Comparison of ENCODE assay signal across 8 cellular contexts in genomic region chr7:42911482-42912447, GRCh38. TPM values are rescaled to one million over a fixed set of nuclear protein-coding genes. Genes with fewer than 3 reads are reported as not detected.
A peak's percentile ranks its signal among the peaks of the same experiment; 100 is the strongest.
DNase-seq lines count a peak whose midpoint lies in the region; ATAC-seq, FAIRE-seq and TF ChIP-seq lines count a peak whose summit lies in the region.

Gene C7orf25 (minus strand): TSS chr7:42912070. CDS start chr7:42910900, 1,170 bp downstream.

- ATAC-seq in HG02642 (IDR thresholded peaks at IDR 0.05; ENCODE audit: poor library complexity, unreplicated experiment) = peak; percentile 96
- ATAC-seq in activated naive CD8-positive, alpha-beta T cell treated with anti-CD3 and anti-CD28 coated beads, Interleukin-2, amount 10 ng/mL, durations not matched to agents 7 days and 5 days (ENCODE audit: low read depth) = peak; percentile 94
- ATAC-seq in Right ventricle myocardium inferior = peak; percentile 99
- ATAC-seq in pancreas = peak; percentile 95 to 97 (median 96)

- H3K9me3 ChIP-seq in pancreas (no peaks in the 10 kb centered on the region), thyroid gland (no peaks in the 10 kb centered on the region)

- DNase-seq in NCI-H1105 (lab: John Stamatoyannopoulos, UW) = peak; percentile 94
- DNase-seq in SKM-1 (lab: John Stamatoyannopoulos, UW; ENCODE audit: unreplicated experiment) = peak; percentile 82
- DNase-seq in activated naive CD8-positive, alpha-beta T cell treated with anti-CD3 and anti-CD28 coated beads, Interleukin-2, amount 10 ng/mL, durations not matched to agents 7 days and 5 days = peak; percentile 96
- peak; percentile 98 for DNase-seq in Right ventricle myocardium inferior (ENCODE audit: missing footprints)
- peak; percentile 97 to 99 (median 98) for DNase-seq in pancreas
- DNase-seq in thyroid gland = peak; percentile 97 to 98

- TF ChIP-seq CTCF in pancreas (IDR thresholded peaks at IDR 0.05) = no peak
- TF ChIP-seq CTCF in thyroid gland (IDR thresholded peaks at IDR 0.05) = peak in 1 of 6 experiments; percentile 4

- H3K27me3 ChIP-seq in pancreas = no peaks in the 10 kb centered on the region
- no peaks in the 10 kb centered on the region for H3K27me3 ChIP-seq in thyroid gland

- no peak for FAIRE-seq in pancreas (lab: Jason Lieb, UNC)

- TF ChIP-seq POLR2A in GM10847 (IDR thresholded peaks at IDR 0.05; ENCODE audit: extremely low read depth, insufficient read length) (peak; percentile 50), thyroid gland (IDR thresholded peaks at IDR 0.05) (peak in 1 of 2 donors; percentile 64)

- H3K4me3 ChIP-seq in pancreas (peak within 1 kb of the TSS; percentile 63 to 92 (median 78)), thyroid gland (replicated peaks in 1 of 3) (peak within 1 kb of the TSS; percentile 59 to 87 (median 68))

- WGBS in pancreas, 2 donors = 0% methylated on average over 68 to 94 of the region's 94 CpGs
- WGBS in thyroid gland, 2 donors = 0% methylated on average over 23 to 27 of the region's 94 CpGs

- H3K4me1 Mint-ChIP-seq in activated naive CD8-positive, alpha-beta T cell treated with anti-CD3 and anti-CD28 coated beads, Interleukin-2, amount 10 ng/mL, durations not matched to agents 7 days and 5 days = peaks cover 55% of the 10 kb centered on the region

- H3K9me3 Mint-ChIP-seq in activated naive CD8-positive, alpha-beta T cell treated with anti-CD3 and anti-CD28 coated beads, Interleukin-2, amount 10 ng/mL, durations not matched to agents 7 days and 5 days = no peaks in the 10 kb centered on the region

- peak within 1 kb of the TSS; percentile 91 for H3K4me3 Mint-ChIP-seq in activated naive CD8-positive, alpha-beta T cell treated with anti-CD3 and anti-CD28 coated beads, Interleukin-2, amount 10 ng/mL, durations not matched to agents 7 days and 5 days

- H3K36me3 ChIP-seq in pancreas = peaks cover 0 to 6% (median 0%) of the 10 kb centered on the region in 3 donors
- peaks cover 0 to under 1% of the 10 kb centered on the region in 2 donors for H3K36me3 ChIP-seq in thyroid gland

- POLR2A ChIA-PET in activated naive CD8-positive, alpha-beta T cell treated with anti-CD3 and anti-CD28 coated beads, Interleukin-2, amount 10 ng/mL, durations not matched to agents 7 days and 5 days (lab: Charles Lee) = interaction anchor here (0.9 to 4.2 kb wide), 3 partner anchors 18 to 23 kb away, joined by 4 to 33 read pairs (median 11); partner anchors contain the start of genes MRPL32 and PSMA2

- intact Hi-C loops in Right ventricle myocardium inferior (cut with DNase I) (loop anchor here (2.0 kb wide), 1 partner anchor 21 kb away; the partner anchor contains the start of genes MRPL32 and PSMA2), pancreas (cut with DNase I) (no loop called here), thyroid gland (cut with DNase I) (no loop called here)

- H3K4me1 ChIP-seq in pancreas (peaks cover 20 to 37% (median 27%) of the 10 kb centered on the region in 3 donors), thyroid gland (peaks cover 14 to 22% of the 10 kb centered on the region in 2 donors)

- peaks cover 34% of the 10 kb centered on the region for H3K36me3 Mint-ChIP-seq in activated naive CD8-positive, alpha-beta T cell treated with anti-CD3 and anti-CD28 coated beads, Interleukin-2, amount 10 ng/mL, durations not matched to agents 7 days and 5 days

- peak within 1 kb of the TSS; percentile 50 to 80 (median 69) for H3K27ac ChIP-seq in pancreas
- H3K27ac ChIP-seq in thyroid gland = peak within 1 kb of the TSS; percentile 27 to 77 (median 69)

- peak within 1 kb of the TSS; percentile 94 for H3K27ac Mint-ChIP-seq in activated naive CD8-positive, alpha-beta T cell treated with anti-CD3 and anti-CD28 coated beads, Interleukin-2, amount 10 ng/mL, durations not matched to agents 7 days and 5 days

- no peaks in the 10 kb centered on the region for H3K27me3 Mint-ChIP-seq in activated naive CD8-positive, alpha-beta T cell treated with anti-CD3 and anti-CD28 coated beads, Interleukin-2, amount 10 ng/mL, durations not matched to agents 7 days and 5 days

RNA-seq across cellular contexts. Expression of gene C7orf25, which starts in this region (rescaled TPM):
- total RNA-seq in activated naive CD8-positive, alpha-beta T cell treated with anti-CD3 and anti-CD28 coated beads, Interleukin-2, amount 10 ng/mL, durations not matched to agents 7 days and 5 days = 1 to 10 TPM; 6.0 to 8.1 TPM
- total RNA-seq in Right ventricle myocardium inferior = 4.2 TPM
- total RNA-seq in pancreas = 1 to 10 TPM; 2.7 to 3.9 (median 3.0) TPM
- 1 to 10 TPM; 2.7 to 3.0 TPM for polyA plus RNA-seq in pancreas
- 10 to 100 TPM; 12.5 to 18.9 (median 14.9) TPM for total RNA-seq in thyroid gland

Comparison
In these comparisons a context has a peak if more than half of its experiments do, and no peak if none do; other contexts are left out.
1. Peak in every context shown above with its lines: DNase-seq, ATAC-seq, H3K4me3 ChIP-seq and H3K27ac ChIP-seq.